23 cellular contexts compared by ENCODE assay signal in genomic region chr18:65876310-65876709, GRCh38.
"Had no signal": no experiment of that assay in that cellular context is flagged by ENCODE, and none has a peak within 500 bp of the region (broad histone marks: within the 10 kb centered on the region; RNA-seq: fewer than 3 reads in every experiment).

No MANE protein-coding gene starts in this region.

- ATAC-seq: HepG2, Panc1, T-cell had no signal

- DNase-seq: IMR-90, Karpas-422, KG1, MV-4-11, NCI-H1048, NCI-H1105 treated with DMSO at 0.1 percent for 48 hours, NCI-H1417 treated with DMSO at 0.1 percent for 48 hours, NCI-H1694, NCI-H187 treated with DMSO at 0.1 percent for 48 hours, NCI-H2029 treated with DMSO at 0.1 percent for 48 hours, NCI-H2171 treated with DMSO at 0.1 percent for 48 hours, NCI-H345, NCI-H446 treated with DMSO at 0.1 percent for 48 hours, NCI-H510A treated with DMSO at 0.1 percent for 48 hours, NCI-H526, NCI-H748 treated with DMSO at 0.1 percent for 48 hours, SHP77, SK-N-SH, SW 1271, T-cell had no signal

- H3K9ac ChIP-seq: SK-N-SH had no signal

- H3K4me2 ChIP-seq: SK-N-SH had no signal

- H3K27ac ChIP-seq: RWPE1 had no signal

- H3K9me3 ChIP-seq: SK-N-SH had no signal

- FAIRE-seq: HepG2 had no signal
